In the genomic region with DNA sequence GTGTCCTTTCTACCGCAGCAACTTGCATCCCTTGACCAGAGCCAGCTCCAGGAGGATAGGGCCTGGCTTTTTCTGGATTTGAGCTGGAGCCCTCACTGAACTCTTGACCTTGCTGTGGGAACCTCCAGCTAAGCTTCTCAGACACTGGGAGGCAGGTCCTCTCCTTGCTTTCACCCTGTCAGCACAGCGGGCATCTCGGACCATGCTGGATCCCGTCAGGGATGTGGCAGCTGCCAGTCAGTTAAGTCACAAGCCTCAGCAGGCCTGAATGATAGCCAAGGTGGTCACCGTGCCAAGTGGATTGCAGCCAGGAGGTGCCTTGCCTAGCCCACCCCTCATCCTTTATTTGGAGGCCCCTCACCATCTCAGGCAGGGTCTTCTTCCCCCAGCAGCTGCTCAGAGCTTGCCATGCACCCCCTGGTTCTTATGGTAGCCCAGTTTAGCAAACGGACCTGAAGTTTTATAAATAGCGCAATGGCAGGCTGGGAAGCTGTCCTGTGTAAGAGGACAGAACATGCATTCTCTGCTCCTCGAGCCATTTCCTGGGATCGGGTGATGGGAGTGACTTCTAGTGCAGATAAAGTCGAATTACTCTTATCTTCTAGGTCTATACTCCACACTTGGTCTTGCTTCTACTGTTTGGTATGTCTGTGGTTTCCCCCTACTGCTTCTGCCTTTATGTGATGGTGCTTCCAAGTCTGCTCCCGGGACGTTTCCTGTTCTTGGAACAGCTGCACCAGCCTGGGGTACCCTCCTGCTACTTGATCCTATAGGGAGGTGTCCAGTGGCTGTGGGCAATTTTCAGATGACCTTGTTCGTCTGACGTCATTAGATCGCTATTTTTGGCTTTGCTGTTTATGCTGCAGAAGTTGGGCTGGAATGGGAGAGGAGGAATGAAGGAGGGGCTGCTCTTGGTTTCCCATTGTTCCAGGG, we compare ENCODE assay signal across 13 cellular contexts. TPM values are rescaled to one million over a fixed set of nuclear protein-coding genes. Genes with fewer than 3 reads are reported as not detected.
DNase-seq lines count a peak whose midpoint lies in the region; ATAC-seq, FAIRE-seq and TF ChIP-seq lines count a peak whose summit lies in the region.
"Had no signal": no experiment of that assay in that cellular context is flagged by ENCODE, and none has a peak within 500 bp of the region (broad histone marks: within the 10 kb centered on the region; RNA-seq: fewer than 3 reads in every experiment).

No MANE protein-coding gene starts in this region.

- in situ Hi-C loops in HepG2 (cut with HindIII; ENCODE audit: extremely low pct_ligation_motif_present, low pct_unique_long_range_greater_than_20kb): no loop called here

- no peaks in the 10 kb centered on the region for H3K27me3 Mint-ChIP-seq in brain

- no peaks in the 10 kb centered on the region for H3K79me2 ChIP-seq in HepG2 (ENCODE audit: insufficient read depth, low read length)

- no peak overlapping the region for H3K4me2 ChIP-seq in HepG2 (ENCODE audit: low read depth, low read length)

- H3K4me3 Mint-ChIP-seq in brain: peak overlapping the region in 2 of 5 experiments; percentile 20 to 22

- H3K27ac Mint-ChIP-seq in brain: peak overlapping the region in 3 of 5 experiments; percentile 35 to 76 (median 67)

- H3K4me3 ChIP-seq in HepG2 (replicated peaks in 1 of 3; ENCODE audit: insufficient read depth in 1 of 3, low read depth in 2 of 3, low read length in 3 of 3) (no peak overlapping the region), right lobe of liver (no peak overlapping the region), kidney epithelial cell (ENCODE audit: low read depth, low read length) (no peak overlapping the region)
- H3K4me3 ChIP-seq: colonic mucosa, upper lobe of right lung had no signal

- ATAC-seq in HepG2 (no peak), right lobe of liver (no peak)
- ATAC-seq: upper lobe of right lung had no signal

- intact Hi-C loops in HepG2 (cut with micrococcal nuclease; ENCODE audit: unreplicated experiment) (no loop called here), right lobe of liver (cut with DNase I) (no loop called here)

- no peaks in the 10 kb centered on the region for H3K27me3 ChIP-seq in HepG2 (ENCODE audit: control insufficient read depth in 1 of 2, insufficient read depth in 2 of 2, low read length in 2 of 2)
- H3K27me3 ChIP-seq in right lobe of liver: no peaks in the 10 kb centered on the region
- H3K27me3 ChIP-seq in kidney epithelial cell (ENCODE audit: control insufficient read depth, insufficient read depth, low read length): no peaks in the 10 kb centered on the region
- H3K27me3 ChIP-seq: colonic mucosa, neutrophil, upper lobe of right lung had no signal

- H3K27ac ChIP-seq in HepG2 (ENCODE audit: extremely low read length, insufficient read depth, low read length): no peak overlapping the region
- no peak overlapping the region for H3K27ac ChIP-seq in right lobe of liver
- no peak overlapping the region for H3K27ac ChIP-seq in RWPE1
- H3K27ac ChIP-seq: colonic mucosa, HL-60, neutrophil, upper lobe of right lung had no signal

- DNase-seq in HepG2 (ENCODE audit: low spot score) (no peak), right lobe of liver (no peak), kidney epithelial cell (ENCODE audit: low read depth) (peak; percentile 42), RWPE1 (ENCODE audit: low spot score) (no peak), iPS-NIHi7 (ENCODE audit: extremely low spot score) (no peak), NCI-H82 treated with DMSO at 0.1 percent for 48 hours (lab: John Stamatoyannopoulos, UW; ENCODE audit: unreplicated experiment) (no peak), medulla oblongata (ENCODE audit: extremely low spot score) (no peak)
- DNase-seq: colonic mucosa, NCI-H1930, upper lobe of right lung had no signal

- H4K20me1 ChIP-seq in HepG2 (ENCODE audit: insufficient read depth, low read length): no peaks in the 10 kb centered on the region

- H3K9me3 Mint-ChIP-seq in brain: no peaks in the 10 kb centered on the region

- peaks cover 62% of the 10 kb centered on the region for H3K4me1 Mint-ChIP-seq in brain

- BruUV-seq in HepG2 (replicated peaks; lab: Mats Ljungman, UMichigan): no TSS peak

- CTCF ChIA-PET in HepG2 (lab: Yijun Ruan, JAX; ENCODE audit: low intra/inter-chr PET ratio, low total read pairs) (no interaction called here), RWPE1 (lab: Yijun Ruan, JAX) (interaction anchor here (0.7 to 0.9 kb wide), 2 partner anchors 11 to 279 kb away, joined by 3 to 8 read pairs; no protein-coding TSS in a partner anchor)

- no peaks in the 10 kb centered on the region for H3K36me3 Mint-ChIP-seq in brain

- TF ChIP-seq CTCF in HepG2 (CRISPR knock-in tag; IDR thresholded peaks at IDR 0.05): no peak
- TF ChIP-seq CTCF in right lobe of liver (IDR thresholded peaks at IDR 0.05): no peak
- TF ChIP-seq CTCF in brain (conservative IDR thresholded peaks at IDR 0.05): no peak
- TF ChIP-seq CTCF in kidney epithelial cell (IDR thresholded peaks at IDR 0.05; ENCODE audit: insufficient read depth, low read length, poor library complexity, severe bottlenecking): no peak
- no peak for TF ChIP-seq CTCF in RWPE1 (conservative IDR thresholded peaks at IDR 0.05; ENCODE audit: low read depth)

- no peaks in the 10 kb centered on the region for H3K4me1 ChIP-seq in HepG2 (ENCODE audit: insufficient read depth, low read length)
- no peaks in the 10 kb centered on the region for H3K4me1 ChIP-seq in right lobe of liver
- H3K4me1 ChIP-seq: colonic mucosa had no signal

- FAIRE-seq in HepG2 (lab: Jason Lieb, UNC): peak; percentile 30

- H3K9ac ChIP-seq in HepG2 (ENCODE audit: insufficient read depth, low read depth, low read length): no peak overlapping the region

- no peak for TF ChIP-seq POLR2A in HepG2 (IDR thresholded peaks at IDR 0.05; ENCODE audit: insufficient read depth in 1 of 2, low read depth in 2 of 2, low read length in 2 of 2)
- TF ChIP-seq POLR2A in right lobe of liver (IDR thresholded peaks at IDR 0.05): no peak

- H3K36me3 ChIP-seq in HepG2 (replicated peaks in 1 of 2; ENCODE audit: control insufficient read depth in 1 of 2, insufficient read depth in 2 of 2, low read length in 2 of 2) (no peaks in the 10 kb centered on the region), right lobe of liver (no peaks in the 10 kb centered on the region), kidney epithelial cell (ENCODE audit: control insufficient read depth, insufficient read depth, low read length) (no peaks in the 10 kb centered on the region)
- H3K36me3 ChIP-seq: colonic mucosa, upper lobe of right lung had no signal

- POLR2A ChIA-PET in HepG2 (lab: Yijun Ruan, JAX) (no interaction called here), RWPE1 (lab: Yijun Ruan, JAX; ENCODE audit: low non-redundant PET) (no interaction called here)

- TF ChIP-seq RAD21 in HepG2 (CRISPR knock-in tag; IDR thresholded peaks at IDR 0.05): no peak

- 54% methylated on average over 15 of the region's 15 CpGs for WGBS in HepG2 (ENCODE audit: low lambda C conversion rate)
- 67% methylated on average over 5 of the region's 15 CpGs for WGBS in right lobe of liver (ENCODE audit: insufficient coverage, low coverage, low lambda C conversion rate, missing lambda C conversion rate)

- TF ChIP-seq EP300 in HepG2 (IDR thresholded peaks at IDR 0.05; ENCODE audit: low read depth in 2 of 2, low read length in 2 of 2): no peak
- no peak for TF ChIP-seq EP300 in HepG2 (CRISPR knock-in tag; IDR thresholded peaks at IDR 0.05; ENCODE audit: borderline replicate concordance)

- no peaks in the 10 kb centered on the region for H3K9me3 ChIP-seq in HepG2 (ENCODE audit: low read length)
- H3K9me3 ChIP-seq in right lobe of liver: no peaks in the 10 kb centered on the region
- H3K9me3 ChIP-seq: colonic mucosa, neutrophil, upper lobe of right lung had no signal

- no peak overlapping the region for H2AFZ ChIP-seq in HepG2 (ENCODE audit: low read length)

RNA-seq across cellular contexts. Expression of a gene that starts 7.1 kb away (rescaled TPM):
- total RNA-seq in HepG2 (2016; rRNA removed; fragmentation: Illumina TruSeq; extraction: Trizol): 0.27 TPM in 1 of 2 replicates, not detected in the other
- 0.09 and 0.10 TPM in 2 replicates for total RNA-seq in HepG2 (2016; cell fraction: cytosol; rRNA removed; fragmentation: Illumina TruSeq; extraction: Trizol; ENCODE audit: low read depth)
- 0.17 TPM in 1 of 2 replicates, not detected in the other for total RNA-seq in HepG2 (2016; cell fraction: insoluble cytoplasmic fraction; rRNA removed; fragmentation: Illumina TruSeq; extraction: Trizol)
- 0.06 and 0.10 TPM in 2 replicates for total RNA-seq in HepG2 (2016; cell fraction: membrane; rRNA removed; fragmentation: Illumina TruSeq; extraction: Trizol)
- 0.50 TPM in 1 of 2 replicates, not detected in the other for total RNA-seq in HepG2 (2016; cell fraction: nucleus; rRNA removed; fragmentation: Illumina TruSeq; extraction: Trizol)
- polyA plus RNA-seq in HepG2 (2011; rRNA removed): 0.04 TPM in 1 of 2 replicates, not detected in the other
- polyA plus RNA-seq in HepG2 (2011; cell fraction: cytosol; rRNA removed): 0.03 TPM in 1 of 2 replicates, not detected in the other
- polyA plus RNA-seq in HepG2 (2011; cell fraction: nucleus; rRNA removed): 0.05 and 0.32 TPM in 2 replicates
- not detected in 2 replicates for polyA plus RNA-seq in HepG2 (2012)
- 0.10 TPM in 1 of 2 replicates, not detected in the other for polyA plus RNA-seq in HepG2 (2016; cell fraction: cytosol; fragmentation: Illumina TruSeq; extraction: Trizol; ENCODE audit: low read depth)
- polyA plus RNA-seq in HepG2 (2016; cell fraction: insoluble cytoplasmic fraction; fragmentation: Illumina TruSeq; extraction: Trizol; ENCODE audit: low read depth): 0.21 TPM in 1 of 2 replicates, not detected in the other
- polyA plus RNA-seq in HepG2 (2016; cell fraction: membrane; fragmentation: Illumina TruSeq; extraction: Trizol; ENCODE audit: low read depth): 0.22 TPM in 1 of 2 replicates, not detected in the other
- 0.52 and 0.59 TPM in 2 replicates for polyA plus RNA-seq in HepG2 (2016; cell fraction: nucleus; fragmentation: Illumina TruSeq; extraction: Trizol; ENCODE audit: insufficient read depth, low read depth)
- 0.18 and 0.28 TPM in 2 replicates for polyA minus RNA-seq in HepG2 (2011; rRNA and poly(A)+ RNA removed; ENCODE audit: low replicate concordance)
- not detected in 2 replicates for polyA minus RNA-seq in HepG2 (2011; cell fraction: cytosol; rRNA and poly(A)+ RNA removed)
- polyA minus RNA-seq in HepG2 (2011; cell fraction: nucleus; rRNA and poly(A)+ RNA removed): 0.25 and 0.39 TPM in 2 replicates
- not detected for total RNA-seq in right lobe of liver
- polyA plus RNA-seq in brain (ENCODE audit: insufficient read depth, low read depth, low replicate concordance): 1.5 TPM
- total RNA-seq in kidney epithelial cell: 0.21 and 1.8 TPM in 2 replicates
- total RNA-seq: upper lobe of right lung had no signal

RNA-seq across cellular contexts. Expression of a gene that starts 33.3 kb away (rescaled TPM):
- not detected in 2 replicates for total RNA-seq in HepG2 (2016; rRNA removed; fragmentation: Illumina TruSeq; extraction: Trizol)
- not detected in 2 replicates for total RNA-seq in HepG2 (2016; cell fraction: cytosol; rRNA removed; fragmentation: Illumina TruSeq; extraction: Trizol; ENCODE audit: low read depth)
- not detected in 2 replicates for total RNA-seq in HepG2 (2016; cell fraction: insoluble cytoplasmic fraction; rRNA removed; fragmentation: Illumina TruSeq; extraction: Trizol)
- not detected in 2 replicates for total RNA-seq in HepG2 (2016; cell fraction: membrane; rRNA removed; fragmentation: Illumina TruSeq; extraction: Trizol)
- total RNA-seq in HepG2 (2016; cell fraction: nucleus; rRNA removed; fragmentation: Illumina TruSeq; extraction: Trizol): not detected in 2 replicates
- polyA plus RNA-seq in HepG2 (2011; rRNA removed): not detected in 2 replicates
- not detected in 2 replicates for polyA plus RNA-seq in HepG2 (2011; cell fraction: cytosol; rRNA removed)
- polyA plus RNA-seq in HepG2 (2011; cell fraction: nucleus; rRNA removed): not detected in 2 replicates
- not detected in 2 replicates for polyA plus RNA-seq in HepG2 (2012)
- polyA plus RNA-seq in HepG2 (2016; cell fraction: cytosol; fragmentation: Illumina TruSeq; extraction: Trizol; ENCODE audit: low read depth): not detected in 2 replicates
- polyA plus RNA-seq in HepG2 (2016; cell fraction: insoluble cytoplasmic fraction; fragmentation: Illumina TruSeq; extraction: Trizol; ENCODE audit: low read depth): not detected in 2 replicates
- not detected in 2 replicates for polyA plus RNA-seq in HepG2 (2016; cell fraction: membrane; fragmentation: Illumina TruSeq; extraction: Trizol; ENCODE audit: low read depth)
- not detected in 2 replicates for polyA plus RNA-seq in HepG2 (2016; cell fraction: nucleus; fragmentation: Illumina TruSeq; extraction: Trizol; ENCODE audit: insufficient read depth, low read depth)
- polyA minus RNA-seq in HepG2 (2011; rRNA and poly(A)+ RNA removed; ENCODE audit: low replicate concordance): not detected in 2 replicates
- polyA minus RNA-seq in HepG2 (2011; cell fraction: cytosol; rRNA and poly(A)+ RNA removed): not detected in 2 replicates
- not detected in 2 replicates for polyA minus RNA-seq in HepG2 (2011; cell fraction: nucleus; rRNA and poly(A)+ RNA removed)
- total RNA-seq in right lobe of liver: under 1 TPM in 2 of 6 experiments, not detected in 4; 0.15 to 0.31 TPM
- polyA plus RNA-seq in brain (ENCODE audit: insufficient read depth, low read depth, low replicate concordance): 2.9 TPM
- 5.7 and 5.9 TPM in 2 replicates for total RNA-seq in kidney epithelial cell

RNA-seq across cellular contexts. Expression of a gene that starts 58.3 kb away (rescaled TPM):
- total RNA-seq in HepG2 (2016; rRNA removed; fragmentation: Illumina TruSeq; extraction: Trizol) (0.18 and 0.93 TPM in 2 replicates), right lobe of liver (1 to 10 TPM in 1 of 6 experiments, under 1 TPM in 2, not detected in 3; 0.22 to 1.1 (median 0.42) TPM), kidney epithelial cell (4.1 and 4.5 TPM in 2 replicates)
- 1.1 TPM in 2 replicates for total RNA-seq in HepG2 (2016; cell fraction: cytosol; rRNA removed; fragmentation: Illumina TruSeq; extraction: Trizol; ENCODE audit: low read depth)
- total RNA-seq in HepG2 (2016; cell fraction: insoluble cytoplasmic fraction; rRNA removed; fragmentation: Illumina TruSeq; extraction: Trizol): 0.37 and 0.69 TPM in 2 replicates
- total RNA-seq in HepG2 (2016; cell fraction: membrane; rRNA removed; fragmentation: Illumina TruSeq; extraction: Trizol): 0.93 and 1.2 TPM in 2 replicates
- total RNA-seq in HepG2 (2016; cell fraction: nucleus; rRNA removed; fragmentation: Illumina TruSeq; extraction: Trizol): 0.43 and 1.6 TPM in 2 replicates
- polyA plus RNA-seq in HepG2 (2011; rRNA removed) (0.17 and 0.46 TPM in 2 replicates), brain (ENCODE audit: insufficient read depth, low read depth, low replicate concordance) (7.0 TPM)
- polyA plus RNA-seq in HepG2 (2011; cell fraction: cytosol; rRNA removed): 0.60 and 0.79 TPM in 2 replicates
- 0.95 and 1.2 TPM in 2 replicates for polyA plus RNA-seq in HepG2 (2011; cell fraction: nucleus; rRNA removed)
- 0.50 and 0.83 TPM in 2 replicates for polyA plus RNA-seq in HepG2 (2012)
- polyA plus RNA-seq in HepG2 (2016; cell fraction: cytosol; fragmentation: Illumina TruSeq; extraction: Trizol; ENCODE audit: low read depth): 0.60 and 1.1 TPM in 2 replicates
- 0.47 and 1.2 TPM in 2 replicates for polyA plus RNA-seq in HepG2 (2016; cell fraction: insoluble cytoplasmic fraction; fragmentation: Illumina TruSeq; extraction: Trizol; ENCODE audit: low read depth)
- 0.72 and 1.1 TPM in 2 replicates for polyA plus RNA-seq in HepG2 (2016; cell fraction: membrane; fragmentation: Illumina TruSeq; extraction: Trizol; ENCODE audit: low read depth)
- polyA plus RNA-seq in HepG2 (2016; cell fraction: nucleus; fragmentation: Illumina TruSeq; extraction: Trizol; ENCODE audit: insufficient read depth, low read depth): 0.88 and 1.7 TPM in 2 replicates
- 0.56 TPM in 1 of 2 replicates, not detected in the other for polyA minus RNA-seq in HepG2 (2011; rRNA and poly(A)+ RNA removed; ENCODE audit: low replicate concordance)
- polyA minus RNA-seq in HepG2 (2011; cell fraction: cytosol; rRNA and poly(A)+ RNA removed): not detected in 2 replicates
- polyA minus RNA-seq in HepG2 (2011; cell fraction: nucleus; rRNA and poly(A)+ RNA removed): 0.87 TPM in 1 of 2 replicates, not detected in the other

RNA-seq across cellular contexts. Expression of a gene that starts 58.4 kb away (rescaled TPM):
- total RNA-seq in HepG2 (2016; rRNA removed; fragmentation: Illumina TruSeq; extraction: Trizol) (not detected in 2 replicates), right lobe of liver (not detected), kidney epithelial cell (not detected in 2 replicates)
- total RNA-seq in HepG2 (2016; cell fraction: cytosol; rRNA removed; fragmentation: Illumina TruSeq; extraction: Trizol; ENCODE audit: low read depth): not detected in 2 replicates
- not detected in 2 replicates for total RNA-seq in HepG2 (2016; cell fraction: insoluble cytoplasmic fraction; rRNA removed; fragmentation: Illumina TruSeq; extraction: Trizol)
- total RNA-seq in HepG2 (2016; cell fraction: membrane; rRNA removed; fragmentation: Illumina TruSeq; extraction: Trizol): not detected in 2 replicates
- total RNA-seq in HepG2 (2016; cell fraction: nucleus; rRNA removed; fragmentation: Illumina TruSeq; extraction: Trizol): not detected in 2 replicates
- polyA plus RNA-seq in HepG2 (2011; rRNA removed) (0.05 TPM in 1 of 2 replicates, not detected in the other), brain (ENCODE audit: insufficient read depth, low read depth, low replicate concordance) (0.41 TPM)
- polyA plus RNA-seq in HepG2 (2011; cell fraction: cytosol; rRNA removed): not detected in 2 replicates
- 0.14 TPM in 1 of 2 replicates, not detected in the other for polyA plus RNA-seq in HepG2 (2011; cell fraction: nucleus; rRNA removed)
- not detected in 2 replicates for polyA plus RNA-seq in HepG2 (2012)
- not detected in 2 replicates for polyA plus RNA-seq in HepG2 (2016; cell fraction: cytosol; fragmentation: Illumina TruSeq; extraction: Trizol; ENCODE audit: low read depth)
- not detected in 2 replicates for polyA plus RNA-seq in HepG2 (2016; cell fraction: insoluble cytoplasmic fraction; fragmentation: Illumina TruSeq; extraction: Trizol; ENCODE audit: low read depth)
- not detected in 2 replicates for polyA plus RNA-seq in HepG2 (2016; cell fraction: membrane; fragmentation: Illumina TruSeq; extraction: Trizol; ENCODE audit: low read depth)
- not detected in 2 replicates for polyA plus RNA-seq in HepG2 (2016; cell fraction: nucleus; fragmentation: Illumina TruSeq; extraction: Trizol; ENCODE audit: insufficient read depth, low read depth)
- not detected in 2 replicates for polyA minus RNA-seq in HepG2 (2011; rRNA and poly(A)+ RNA removed; ENCODE audit: low replicate concordance)
- not detected in 2 replicates for polyA minus RNA-seq in HepG2 (2011; cell fraction: cytosol; rRNA and poly(A)+ RNA removed)
- polyA minus RNA-seq in HepG2 (2011; cell fraction: nucleus; rRNA and poly(A)+ RNA removed): not detected in 2 replicates
- total RNA-seq: colonic mucosa had no signal
